ENCODE assay signal across 11 cellular contexts in the genomic region with DNA sequence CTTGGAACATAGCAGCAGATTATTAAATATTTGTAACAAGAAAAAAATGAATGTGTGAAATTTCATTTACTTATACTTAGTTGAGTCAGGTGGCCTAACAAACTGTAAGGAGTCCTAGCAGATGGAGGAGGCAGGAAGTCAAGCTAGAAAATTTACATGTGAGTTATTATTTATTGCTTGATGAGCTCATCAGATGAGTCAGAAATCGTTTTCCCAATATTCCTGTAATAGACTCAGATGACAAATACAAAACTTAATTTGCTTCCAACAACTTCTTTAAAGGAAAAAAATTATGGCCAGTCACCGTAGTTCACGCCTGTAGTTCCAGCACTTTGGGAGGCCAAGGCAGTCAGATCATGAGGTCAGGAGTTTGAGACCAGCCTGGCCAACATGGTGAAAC. TPM values are rescaled to one million over a fixed set of nuclear protein-coding genes. Genes with fewer than 3 reads are reported as not detected.
DNase-seq lines count a peak whose midpoint lies in the region; ATAC-seq and TF ChIP-seq lines count a peak whose summit lies in the region.
"Had no signal": no experiment of that assay in that cellular context is flagged by ENCODE, and none has a peak within 500 bp of the region (broad histone marks: within the 10 kb centered on the region; RNA-seq: fewer than 3 reads in every experiment).

No MANE protein-coding gene starts in this region.

- TF ChIP-seq CTCF in fibroblast of mammary gland (conservative IDR thresholded peaks at IDR 0.05; ENCODE audit: control insufficient read depth, insufficient read depth, low read depth, low read length) = no peak

- no peaks in the 10 kb centered on the region for H4K20me1 ChIP-seq in GM23248 (ENCODE audit: insufficient read depth)

- no peak overlapping the region for H3K27ac Mint-ChIP-seq in naive thymus-derived CD4-positive, alpha-beta T cell

- H3K9me3 ChIP-seq in GM23248 (ENCODE audit: low read depth) = no peaks in the 10 kb centered on the region
- H3K9me3 ChIP-seq in naive thymus-derived CD4-positive, alpha-beta T cell (ENCODE audit: control insufficient read depth in 2 of 3, low read length in 3 of 3) = no peaks in the 10 kb centered on the region
- H3K9me3 ChIP-seq: suprapubic skin had no signal

- 1 to 4% methylated on average over 3 of the region's 3 CpGs for WGBS in GM23248 (ENCODE audit: low coverage in 1 of 2, low lambda C conversion rate in 2 of 2, missing lambda C conversion rate in 2 of 2), 2 experiments

- H3K4me1 ChIP-seq in GM23248 (ENCODE audit: insufficient read depth) = peaks cover 19% of the 10 kb centered on the region
- no peaks in the 10 kb centered on the region for H3K4me1 ChIP-seq in naive thymus-derived CD4-positive, alpha-beta T cell (ENCODE audit: control insufficient read depth in 2 of 2, insufficient read depth in 2 of 2, low read length in 2 of 2)
- H3K4me1 ChIP-seq: suprapubic skin had no signal

- ATAC-seq in naive thymus-derived CD4-positive, alpha-beta T cell = no peak
- no peak for ATAC-seq in HG03097 (IDR thresholded peaks at IDR 0.05; ENCODE audit: low FRiP score, unreplicated experiment)

- no peaks in the 10 kb centered on the region for H3K27me3 ChIP-seq in GM23248 (replicated peaks; ENCODE audit: insufficient read depth)
- H3K27me3 ChIP-seq in naive thymus-derived CD4-positive, alpha-beta T cell (ENCODE audit: control insufficient read depth in 2 of 2, insufficient read depth in 2 of 2, low read length in 2 of 2) = no peaks in the 10 kb centered on the region
- H3K27me3 ChIP-seq: suprapubic skin had no signal

- H3K36me3 Mint-ChIP-seq in naive thymus-derived CD4-positive, alpha-beta T cell = no peaks in the 10 kb centered on the region

- no peaks in the 10 kb centered on the region for H3K36me3 ChIP-seq in GM23248 (ENCODE audit: low read depth)
- H3K36me3 ChIP-seq in naive thymus-derived CD4-positive, alpha-beta T cell (ENCODE audit: control insufficient read depth in 2 of 3, insufficient read depth in 3 of 3, low read length in 3 of 3) = no peaks in the 10 kb centered on the region
- H3K36me3 ChIP-seq: suprapubic skin had no signal

- H3K27ac ChIP-seq in GM23248 = peak overlapping the region; percentile 75
- no peak overlapping the region for H3K27ac ChIP-seq in naive thymus-derived CD4-positive, alpha-beta T cell (ENCODE audit: low read depth, low read length)
- H3K27ac ChIP-seq: HL-60, suprapubic skin had no signal

- H3K4me3 ChIP-seq in GM23248 (no peak overlapping the region), fibroblast of mammary gland (ENCODE audit: control insufficient read depth, low read depth, low read length) (no peak overlapping the region)
- no peak overlapping the region for H3K4me3 ChIP-seq in naive thymus-derived CD4-positive, alpha-beta T cell (ENCODE audit: low read length)
- H3K4me3 ChIP-seq: suprapubic skin had no signal

- H3K79me2 ChIP-seq in GM23248 (ENCODE audit: insufficient read depth) = no peaks in the 10 kb centered on the region

- H2AFZ ChIP-seq in GM23248 = peak overlapping the region; percentile 42; the same call in 1 of the 2 replicates

- in situ Hi-C loops in GM23248 (cut with MboI) = no loop called here

- peaks cover 0 to 5% (median 0%) of the 10 kb centered on the region in 7 donors for H3K4me1 Mint-ChIP-seq in naive thymus-derived CD4-positive, alpha-beta T cell

- no peak overlapping the region for H3K4me2 ChIP-seq in GM23248 (ENCODE audit: unreplicated experiment)

- POLR2A ChIA-PET in naive thymus-derived CD4-positive, alpha-beta T cell (lab: Charles Lee) = no interaction called here

- H3K9me2 ChIP-seq in GM23248 (ENCODE audit: insufficient read depth) = no peaks in the 10 kb centered on the region

- H3K9me3 Mint-ChIP-seq in naive thymus-derived CD4-positive, alpha-beta T cell = no peaks in the 10 kb centered on the region

- no peak overlapping the region for H3K4me3 Mint-ChIP-seq in naive thymus-derived CD4-positive, alpha-beta T cell

- DNase-seq in GM23248 (peak; percentile 87), RPMI7951 (ENCODE audit: low read depth) (peak; percentile 42), fibroblast of mammary gland (ENCODE audit: low read depth) (peak; percentile 96), stromal cell of bone marrow (ENCODE audit: low read depth) (peak; percentile 89), epidermal melanocyte (ENCODE audit: insufficient read length, low spot score) (no peak)
- DNase-seq in naive thymus-derived CD4-positive, alpha-beta T cell = no peak
- DNase-seq: activated CD4-positive, alpha-beta T cell treated with anti-CD3 and anti-CD28 coated beads, Interleukin-2, amount 50 U/mL, for 48 hours; small intestine had no signal

- CTCF ChIA-PET in naive thymus-derived CD4-positive, alpha-beta T cell (lab: Charles Lee) = no interaction called here

- intact Hi-C loops in naive thymus-derived CD4-positive, alpha-beta T cell (cut with micrococcal nuclease) = no loop called here

- H3F3A ChIP-seq in GM23248 (ENCODE audit: insufficient read depth) = peaks cover 31% of the 10 kb centered on the region

- peaks cover 0 to 4% (median 0%) of the 10 kb centered on the region in 5 donors for H3K27me3 Mint-ChIP-seq in naive thymus-derived CD4-positive, alpha-beta T cell

- H3K9ac ChIP-seq in GM23248 = 0 out of 2 replicates have a peak overlapping the region, but pooled peaks have one; percentile 9

RNA-seq across cellular contexts. Expression of gene PRRC2C, which starts 44.1 kb away (rescaled TPM):
- total RNA-seq in GM23248 (2014; rRNA removed; shearing (Covaris generic)) = 30.9 and 47.0 TPM in 2 replicates
- 76.8 and 88.9 TPM in 2 replicates for polyA plus RNA-seq in GM23248 (2016; fragmentation: Nextera tagmentation; extraction: Ambion mirVana)
- total RNA-seq in RPMI7951 (2014; rRNA removed; shearing (Covaris generic)) = 19.9 and 30.3 TPM in 2 replicates
- 100 to 1,000 TPM; 256 to 341 (median 293) TPM for total RNA-seq in naive thymus-derived CD4-positive, alpha-beta T cell
- 100 to 1,000 TPM in 1 of 2 donors, 10 to 100 TPM in 1; 45.2 to 107 TPM for polyA plus RNA-seq in naive thymus-derived CD4-positive, alpha-beta T cell

Comparison
In these comparisons a context has a peak if more than half of its experiments do, and no peak if none do; other contexts are left out.
1. DNase-seq: peak in GM23248 (single experiment), RPMI7951 (single experiment), fibroblast of mammary gland (single experiment) and stromal cell of bone marrow (single experiment); none in naive thymus-derived CD4-positive, alpha-beta T cell (0 of 9) and epidermal melanocyte (single experiment).